17 cellular contexts compared by ENCODE assay signal in genomic region chr11:129275825-129276224, GRCh38.
A peak's percentile ranks its signal among the peaks of the same experiment; 100 is the strongest.
DNase-seq lines count a peak whose midpoint lies in the region; ATAC-seq and TF ChIP-seq lines count a peak whose summit lies in the region.
"Had no signal": no experiment of that assay in that cellular context is flagged by ENCODE, and none has a peak within 500 bp of the region (broad histone marks: within the 10 kb centered on the region; RNA-seq: fewer than 3 reads in every experiment).

No MANE protein-coding gene starts in this region.

- H3K27ac ChIP-seq in hepatocyte (no peak overlapping the region), thyroid gland (no peak overlapping the region)
- H3K27ac ChIP-seq: KMS-11, Peyer's patch had no signal

- intact Hi-C loops in thyroid gland (cut with DNase I) = no loop called here
- intact Hi-C loops in posterior vena cava (cut with DNase I) = no loop called here

- no peak overlapping the region for H3K27ac Mint-ChIP-seq in naive B cell
- H3K27ac Mint-ChIP-seq: B cell; CD8-positive, alpha-beta T cell had no signal

- H3K9me3 Mint-ChIP-seq in naive B cell = no peaks in the 10 kb centered on the region
- H3K9me3 Mint-ChIP-seq: CD8-positive, alpha-beta T cell had no signal

- peaks cover 77% of the 10 kb centered on the region for H3K79me2 ChIP-seq in hepatocyte

- no peak for TF ChIP-seq CTCF in hepatocyte (IDR thresholded peaks at IDR 0.05; ENCODE audit: poor library complexity)
- TF ChIP-seq CTCF in thyroid gland (IDR thresholded peaks at IDR 0.05) = no peak

- no peak for TF ChIP-seq POLR2A in thyroid gland (IDR thresholded peaks at IDR 0.05)

- H2AFZ ChIP-seq in hepatocyte = no peak overlapping the region

- H3K9me3 ChIP-seq in hepatocyte (ENCODE audit: low read depth) (no peaks in the 10 kb centered on the region), thyroid gland (no peaks in the 10 kb centered on the region)
- H3K9me3 ChIP-seq: Peyer's patch had no signal

- peaks cover 64 to 84% (median 82%) of the 10 kb centered on the region in 3 donors for H3K4me1 Mint-ChIP-seq in naive B cell

- H3K27me3 ChIP-seq in hepatocyte (no peaks in the 10 kb centered on the region), thyroid gland (no peaks in the 10 kb centered on the region)
- H3K27me3 ChIP-seq: Peyer's patch had no signal

- no peak overlapping the region for H3K4me3 ChIP-seq in hepatocyte
- H3K4me3 ChIP-seq in thyroid gland (replicated peaks in 1 of 3) = no peak overlapping the region
- H3K4me3 ChIP-seq: Peyer's patch had no signal

- H3K36me3 Mint-ChIP-seq in naive B cell = no peaks in the 10 kb centered on the region

- H3K36me3 ChIP-seq in hepatocyte (replicated peaks; ENCODE audit: insufficient read depth, low read depth) (no peaks in the 10 kb centered on the region), thyroid gland (no peaks in the 10 kb centered on the region)
- H3K36me3 ChIP-seq: Peyer's patch had no signal

- WGBS in hepatocyte (ENCODE audit: low lambda C conversion rate, missing lambda C conversion rate) = 90% methylated on average over 3 of the region's 3 CpGs
- 34 to 69% methylated on average over 3 of the region's 3 CpGs for WGBS in thyroid gland, 2 donors

- peaks cover 35% of the 10 kb centered on the region for H3K4me1 ChIP-seq in hepatocyte (ENCODE audit: insufficient read depth)
- peaks cover 23 to 32% of the 10 kb centered on the region in 2 donors for H3K4me1 ChIP-seq in thyroid gland

- no peak for ATAC-seq in naive B cell (ENCODE audit: low read depth in 2 of 2)
- ATAC-seq: CD8-positive, alpha-beta T cell had no signal

- peak overlapping the region; percentile 31 for H3K4me2 ChIP-seq in hepatocyte
- H3K4me2 ChIP-seq: KMS-11 had no signal

- peak; percentile 74 for DNase-seq in NCI-H526 treated with DMSO at 0.1 percent for 48 hours (lab: John Stamatoyannopoulos, UW)
- no peak for DNase-seq in hepatocyte (ENCODE audit: low spot score)
- DNase-seq in naive B cell = no peak
- DNase-seq in thyroid gland = peak; percentile 10 to 29
- no peak for DNase-seq in NCI-H774 (lab: John Stamatoyannopoulos, UW)
- no peak for DNase-seq in inferior parietal cortex (ENCODE audit: extremely low spot score)
- DNase-seq in posterior vena cava (ENCODE audit: low spot score) = no peak
- DNase-seq: CD8-positive, alpha-beta T cell; GF-D8; MM.1S; NCI-H1105; NCI-H1694 treated with DMSO at 0.1 percent for 48 hours; NCI-H446 treated with DMSO at 0.1 percent for 48 hours; SHP77 had no signal

- H3K9me2 ChIP-seq in hepatocyte (replicated peaks; ENCODE audit: insufficient read depth) = no peaks in the 10 kb centered on the region

- peaks cover 63% of the 10 kb centered on the region for H4K20me1 ChIP-seq in hepatocyte (ENCODE audit: insufficient read depth, poor library complexity, severe bottlenecking)

- H3K4me3 Mint-ChIP-seq in naive B cell = peak overlapping the region in 6 of 8 donors; percentile 17 to 66 (median 34)
- H3K4me3 Mint-ChIP-seq: B cell; CD8-positive, alpha-beta T cell had no signal

- H3K27me3 Mint-ChIP-seq in naive B cell = peaks cover 0 to 3% (median 0%) of the 10 kb centered on the region in 3 donors

Comparison
In these comparisons a context has a peak if more than half of its experiments do, and no peak if none do; other contexts are left out.
1. DNase-seq: peak in NCI-H526 treated with DMSO at 0.1 percent for 48 hours (single experiment) and thyroid gland (2 of 2); none in hepatocyte (single experiment), naive B cell (single experiment), NCI-H774 (single experiment), inferior parietal cortex (single experiment) and posterior vena cava (single experiment).